8 cellular contexts compared by ENCODE assay signal in genomic region chr6:29941476-29941875, GRCh38. TPM values are rescaled to one million over a fixed set of nuclear protein-coding genes. Genes with fewer than 3 reads are reported as not detected.
DNase-seq lines count a peak whose midpoint lies in the region; ATAC-seq and TF ChIP-seq lines count a peak whose summit lies in the region.

No MANE protein-coding gene starts in this region.

- 0% methylated on average over 1 of the region's 1 CpG; no CpG with 5 or more reads in 1 of the 2 experiments for WGBS in endodermal cell (ENCODE audit: insufficient coverage in 1 of 2, insufficient read length in 1 of 2), 2 experiments
- 5% methylated on average over 1 of the region's 1 CpG for WGBS in prostate gland

- DNase-seq in EH (ENCODE audit: low read depth) (peak; percentile 42), OCI-LY7 (ENCODE audit: low spot score) (peak; percentile 38), endodermal cell (no peak), prostate gland (ENCODE audit: low spot score) (no peak), DMS114 treated with DMSO at 0.1 percent for 48 hours (lab: John Stamatoyannopoulos, UW; ENCODE audit: unreplicated experiment) (no peak)

- H3K9ac ChIP-seq in endodermal cell (ENCODE audit: extremely low read depth, low read length, poor library complexity, severe bottlenecking) = no peak overlapping the region

- peak overlapping the region; percentile 91 for H2AFZ ChIP-seq in OCI-LY7 (ENCODE audit: low read length)

- CTCF ChIA-PET in OCI-LY7 (lab: Charles Lee; ENCODE audit: unreplicated experiment) = no interaction called here

- BruUV-seq in OCI-LY7 (replicated peaks; lab: Mats Ljungman, UMichigan) = TSS peak; percentile 87

- 0 out of 2 replicates have a peak, but pooled peaks cover 6% of the 10 kb centered on the region for H4K20me1 ChIP-seq in OCI-LY7 (ENCODE audit: insufficient read depth, low read length)

- peaks cover 15% of the 10 kb centered on the region for H3K9me3 Mint-ChIP-seq in endodermal cell

- peak overlapping the region; percentile 54 for H3K27ac ChIP-seq in OCI-LY7 (ENCODE audit: low read depth, low read length, poor library complexity, severe bottlenecking)
- H3K27ac ChIP-seq in endodermal cell (ENCODE audit: low read depth, low read length) = no peak overlapping the region
- H3K27ac ChIP-seq in prostate gland = peak overlapping the region; percentile 86 to 88

- H3K27me3 ChIP-seq in endodermal cell (ENCODE audit: control insufficient read depth, insufficient read depth, low read length, poor library complexity, severe bottlenecking) (peaks cover 8% of the 10 kb centered on the region), prostate gland (replicated peaks; ENCODE audit: insufficient read depth) (no peaks in the 10 kb centered on the region)

- peak overlapping the region; percentile 75 for H3K4me3 Mint-ChIP-seq in endodermal cell

- peak overlapping the region; percentile 95 for H3K4me2 ChIP-seq in OCI-LY7 (ENCODE audit: low read length)

- H3K4me1 ChIP-seq in OCI-LY7 (ENCODE audit: insufficient read depth, low read length, poor library complexity, severe bottlenecking) = peaks cover 32% of the 10 kb centered on the region
- H3K4me1 ChIP-seq in endodermal cell (ENCODE audit: control insufficient read depth, insufficient read depth, low read length) = no peaks in the 10 kb centered on the region
- H3K4me1 ChIP-seq in prostate gland (replicated peaks) = no peaks in the 10 kb centered on the region

- peaks cover 19% of the 10 kb centered on the region; the same call in 1 of the 2 replicates for H3K79me2 ChIP-seq in OCI-LY7 (ENCODE audit: insufficient read depth, low read depth, low read length)

- no peak for TF ChIP-seq POLR2A in prostate gland (IDR thresholded peaks at IDR 0.05)

- H3K4me1 Mint-ChIP-seq in endodermal cell = peaks cover 9% of the 10 kb centered on the region

- POLR2A ChIA-PET in OCI-LY7 (lab: Charles Lee) = interaction anchor here (0.5 to 1.3 kb wide), 3 partner anchors 23 to 591 kb away, joined by 4 to 7 read pairs (median 6); no protein-coding TSS in a partner anchor

- H3K36me3 ChIP-seq in OCI-LY7 (ENCODE audit: insufficient read depth, low read length) = peaks cover 39% of the 10 kb centered on the region
- H3K36me3 ChIP-seq in endodermal cell (ENCODE audit: control insufficient read depth, insufficient read depth, low read length) = no peaks in the 10 kb centered on the region
- no peaks in the 10 kb centered on the region for H3K36me3 ChIP-seq in prostate gland

- H3K4me3 ChIP-seq in OCI-LY7 (ENCODE audit: low read depth, low read length, poor library complexity, severe bottlenecking) (peak overlapping the region; percentile 86), endodermal cell (ENCODE audit: low read length) (no peak overlapping the region), prostate gland (no peak overlapping the region)

- TF ChIP-seq CTCF in OCI-LY7 (conservative IDR thresholded peaks at IDR 0.05; ENCODE audit: low read length) (no peak), endodermal cell (conservative IDR thresholded peaks at IDR 0.05) (no peak), prostate gland (IDR thresholded peaks at IDR 0.05) (no peak)

- H3K9me3 ChIP-seq in OCI-LY7 (ENCODE audit: low read length) (peaks cover 4% of the 10 kb centered on the region; the same call in 1 of the 2 replicates), endodermal cell (ENCODE audit: control insufficient read depth, low read length) (no peaks in the 10 kb centered on the region), prostate gland (no peaks in the 10 kb centered on the region)

- ATAC-seq in HG03196 (IDR thresholded peaks at IDR 0.05; ENCODE audit: unreplicated experiment) = no peak
- no peak for ATAC-seq in activated CD4-positive, CD25-positive, alpha-beta regulatory T cell treated with anti-CD3 and anti-CD28 coated beads, Interleukin-2, amount 50 U/mL, for 24 hours
- no peak for ATAC-seq in HG02571 (IDR thresholded peaks at IDR 0.05; ENCODE audit: unreplicated experiment)

- intact Hi-C loops in OCI-LY7 (cut with micrococcal nuclease; ENCODE audit: unreplicated experiment) = no loop called here
- intact Hi-C loops in prostate gland (cut with DNase I) = no loop called here

- peaks cover 8% of the 10 kb centered on the region for H3K27me3 Mint-ChIP-seq in endodermal cell (ENCODE audit: insufficient read depth)

- H3K9me2 ChIP-seq in OCI-LY7 (ENCODE audit: insufficient read depth, low read length) = no peaks in the 10 kb centered on the region

- no peak overlapping the region for H3K27ac Mint-ChIP-seq in endodermal cell

- H3K36me3 Mint-ChIP-seq in endodermal cell (ENCODE audit: low read depth) = peaks cover 23% of the 10 kb centered on the region

RNA-seq across cellular contexts. Expression of gene HLA-A, which starts 0.9 kb away (rescaled TPM):
- 672 and 804 TPM in 2 replicates for total RNA-seq in OCI-LY7 (2014; rRNA removed; shearing (Covaris generic))
- 393 and 415 TPM in 2 replicates for total RNA-seq in OCI-LY7 (2022)
- 100 to 1,000 TPM; 212 to 282 TPM for total RNA-seq in endodermal cell
- polyA plus RNA-seq in endodermal cell (2013, experiment 1 of 2) = 56.2 TPM
- 50.5 TPM for polyA plus RNA-seq in endodermal cell (2013, experiment 2 of 2)
- total RNA-seq in prostate gland = 100 to 1,000 TPM; 564 to 620 TPM

Comparison
In these comparisons a context has a peak if more than half of its experiments do, and no peak if none do; other contexts are left out.
1. DNase-seq: peak in EH (single experiment) and OCI-LY7 (single experiment); none in endodermal cell (single experiment), prostate gland (single experiment) and DMS114 treated with DMSO at 0.1 percent for 48 hours (single experiment).